In the genomic region with DNA sequence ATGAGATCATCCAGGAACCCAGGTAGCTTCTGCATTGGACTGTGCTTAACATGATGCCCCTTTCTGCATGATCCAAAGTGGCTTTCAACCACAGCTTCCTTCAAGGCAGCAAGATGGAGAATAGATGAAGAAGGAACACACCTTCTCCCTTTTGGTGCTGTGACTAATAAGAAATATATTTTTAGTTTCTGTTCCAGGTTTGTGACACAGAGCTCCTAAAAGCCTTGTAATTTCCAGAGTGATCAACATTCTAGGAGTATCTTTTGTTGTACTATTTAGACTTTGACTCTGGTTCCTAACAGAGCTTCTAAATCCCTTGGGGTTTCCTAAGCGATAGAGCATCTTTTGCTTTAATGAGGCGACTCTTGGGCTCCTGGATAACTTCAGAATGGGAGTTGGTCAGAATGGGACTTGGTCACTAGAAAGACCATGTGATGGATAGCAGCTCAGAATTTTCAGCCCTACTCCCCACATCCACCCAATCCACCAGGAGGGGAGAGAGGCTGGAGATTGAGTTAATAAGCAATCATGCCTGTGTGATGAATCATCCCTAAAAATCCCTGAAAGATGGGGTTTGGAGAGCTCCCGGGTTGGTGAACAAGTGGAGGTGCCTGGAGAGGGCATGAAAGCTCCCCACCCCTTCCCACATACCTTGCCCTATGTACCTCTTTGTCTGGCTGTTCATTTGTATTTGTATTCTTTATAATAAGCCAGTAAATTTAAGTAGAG, we compare ENCODE assay signal across 17 cellular contexts.
DNase-seq lines count a peak whose midpoint lies in the region; ATAC-seq and TF ChIP-seq lines count a peak whose summit lies in the region.
"Had no signal": no experiment of that assay in that cellular context is flagged by ENCODE, and none has a peak within 500 bp of the region (broad histone marks: within the 10 kb centered on the region; RNA-seq: fewer than 3 reads in every experiment).

No MANE protein-coding gene starts in this region.

- no peaks in the 10 kb centered on the region for H3K36me3 ChIP-seq in RWPE2 (ENCODE audit: low read depth)
- H3K36me3 ChIP-seq: esophagus squamous epithelium, thyroid gland had no signal

- no peaks in the 10 kb centered on the region for H3K9me3 Mint-ChIP-seq in activated CD8-positive, alpha-beta T cell treated with anti-CD3 and anti-CD28 coated beads for 36 hours
- H3K9me3 Mint-ChIP-seq in activated CD8-positive, alpha-beta T cell treated with anti-CD3 and anti-CD28 coated beads, Interleukin-2, amount 10 ng/mL, durations not matched to agents 7 days and 5 days (ENCODE audit: insufficient read depth): no peaks in the 10 kb centered on the region
- no peaks in the 10 kb centered on the region for H3K9me3 Mint-ChIP-seq in stimulated activated naive CD8-positive, alpha-beta T cell treated with anti-CD3 and anti-CD28 coated beads, Interleukin-15, amount 100 ng/mL, for 72 hours
- H3K9me3 Mint-ChIP-seq: activated naive CD8-positive, alpha-beta T cell treated with anti-CD3 and anti-CD28 coated beads, Interleukin-2, amount 10 ng/mL, durations not matched to agents 7 days and 5 days had no signal

- ATAC-seq in activated CD8-positive, alpha-beta T cell treated with anti-CD3 and anti-CD28 coated beads for 36 hours: no peak
- no peak for ATAC-seq in activated CD8-positive, alpha-beta T cell treated with anti-CD3 and anti-CD28 coated beads, Interleukin-2, amount 10 ng/mL, durations not matched to agents 7 days and 5 days
- peak; percentile 29; the same call in 2 of the 3 replicates for ATAC-seq in RWPE2 (ENCODE audit: low read depth)
- no peak for ATAC-seq in stimulated activated naive CD8-positive, alpha-beta T cell treated with anti-CD3 and anti-CD28 coated beads, Interleukin-15, amount 100 ng/mL, for 72 hours
- ATAC-seq in GM19467 (IDR thresholded peaks at IDR 0.05; ENCODE audit: unreplicated experiment): no peak
- ATAC-seq in GM18868 (IDR thresholded peaks at IDR 0.05; ENCODE audit: unreplicated experiment): no peak

- POLR2A ChIA-PET in activated CD8-positive, alpha-beta T cell treated with anti-CD3 and anti-CD28 coated beads for 36 hours (lab: Charles Lee): interaction anchor here (0.8 to 1.2 kb wide), 2 partner anchors 10 to 16 kb away, joined by 3 to 5 read pairs; no protein-coding TSS in a partner anchor
- POLR2A ChIA-PET in activated CD8-positive, alpha-beta T cell treated with anti-CD3 and anti-CD28 coated beads, Interleukin-2, amount 10 ng/mL, durations not matched to agents 7 days and 5 days (lab: Charles Lee): no interaction called here

- H3K4me1 ChIP-seq in RWPE2 (ENCODE audit: insufficient read depth, poor library complexity, severe bottlenecking): peaks cover 20% of the 10 kb centered on the region

- CTCF ChIA-PET in activated CD8-positive, alpha-beta T cell treated with anti-CD3 and anti-CD28 coated beads for 36 hours (lab: Charles Lee): interaction anchor here (1.2 kb wide), 1 partner anchor 8 kb away, joined by 3 read pairs; no protein-coding TSS in a partner anchor
- CTCF ChIA-PET in activated CD8-positive, alpha-beta T cell treated with anti-CD3 and anti-CD28 coated beads, Interleukin-2, amount 10 ng/mL, durations not matched to agents 7 days and 5 days (lab: Charles Lee): no interaction called here

- no peak overlapping the region for H3K4me3 Mint-ChIP-seq in activated CD8-positive, alpha-beta T cell treated with anti-CD3 and anti-CD28 coated beads for 36 hours
- H3K4me3 Mint-ChIP-seq in activated CD8-positive, alpha-beta T cell treated with anti-CD3 and anti-CD28 coated beads, Interleukin-2, amount 10 ng/mL, durations not matched to agents 7 days and 5 days: no peak overlapping the region
- peak overlapping the region; percentile 29 to 55 for H3K4me3 Mint-ChIP-seq in stimulated activated naive CD8-positive, alpha-beta T cell treated with anti-CD3 and anti-CD28 coated beads, Interleukin-15, amount 100 ng/mL, for 72 hours
- H3K4me3 Mint-ChIP-seq: activated naive CD8-positive, alpha-beta T cell treated with anti-CD3 and anti-CD28 coated beads, Interleukin-2, amount 10 ng/mL, durations not matched to agents 7 days and 5 days had no signal

- H3K27ac ChIP-seq in RWPE2 (ENCODE audit: poor library complexity, severe bottlenecking): peak overlapping the region; percentile 3
- H3K27ac ChIP-seq: esophagus squamous epithelium had no signal

- peak overlapping the region; percentile 66 for H3K27ac Mint-ChIP-seq in activated CD8-positive, alpha-beta T cell treated with anti-CD3 and anti-CD28 coated beads for 36 hours
- H3K27ac Mint-ChIP-seq in activated CD8-positive, alpha-beta T cell treated with anti-CD3 and anti-CD28 coated beads, Interleukin-2, amount 10 ng/mL, durations not matched to agents 7 days and 5 days: no peak overlapping the region
- no peak overlapping the region for H3K27ac Mint-ChIP-seq in stimulated activated naive CD8-positive, alpha-beta T cell treated with anti-CD3 and anti-CD28 coated beads, Interleukin-15, amount 100 ng/mL, for 72 hours
- H3K27ac Mint-ChIP-seq: activated naive CD8-positive, alpha-beta T cell treated with anti-CD3 and anti-CD28 coated beads, Interleukin-2, amount 10 ng/mL, durations not matched to agents 7 days and 5 days had no signal

- H3K9me3 ChIP-seq in RWPE2 (ENCODE audit: severe bottlenecking): no peaks in the 10 kb centered on the region
- H3K9me3 ChIP-seq: esophagus squamous epithelium, thyroid gland had no signal

- intact Hi-C loops in activated CD8-positive, alpha-beta T cell treated with anti-CD3 and anti-CD28 coated beads for 36 hours (cut with micrococcal nuclease): no loop called here
- intact Hi-C loops in head of caudate nucleus (cut with DNase I): no loop called here

- H3K27me3 Mint-ChIP-seq in activated CD8-positive, alpha-beta T cell treated with anti-CD3 and anti-CD28 coated beads for 36 hours: no peaks in the 10 kb centered on the region
- H3K27me3 Mint-ChIP-seq in activated CD8-positive, alpha-beta T cell treated with anti-CD3 and anti-CD28 coated beads, Interleukin-2, amount 10 ng/mL, durations not matched to agents 7 days and 5 days (ENCODE audit: low read depth): no peaks in the 10 kb centered on the region
- H3K27me3 Mint-ChIP-seq in stimulated activated naive CD8-positive, alpha-beta T cell treated with anti-CD3 and anti-CD28 coated beads, Interleukin-15, amount 100 ng/mL, for 72 hours: no peaks in the 10 kb centered on the region
- H3K27me3 Mint-ChIP-seq: activated naive CD8-positive, alpha-beta T cell treated with anti-CD3 and anti-CD28 coated beads, Interleukin-2, amount 10 ng/mL, durations not matched to agents 7 days and 5 days had no signal

- H3K4me1 Mint-ChIP-seq in activated CD8-positive, alpha-beta T cell treated with anti-CD3 and anti-CD28 coated beads for 36 hours (ENCODE audit: low read depth): peaks cover 23% of the 10 kb centered on the region
- H3K4me1 Mint-ChIP-seq in activated CD8-positive, alpha-beta T cell treated with anti-CD3 and anti-CD28 coated beads, Interleukin-2, amount 10 ng/mL, durations not matched to agents 7 days and 5 days (ENCODE audit: low read depth): peaks cover 4% of the 10 kb centered on the region
- peaks cover 40% of the 10 kb centered on the region for H3K4me1 Mint-ChIP-seq in stimulated activated naive CD8-positive, alpha-beta T cell treated with anti-CD3 and anti-CD28 coated beads, Interleukin-15, amount 100 ng/mL, for 72 hours

- no peak for DNase-seq in activated CD8-positive, alpha-beta T cell treated with anti-CD3 and anti-CD28 coated beads for 36 hours
- DNase-seq in activated CD8-positive, alpha-beta T cell treated with anti-CD3 and anti-CD28 coated beads, Interleukin-2, amount 10 ng/mL, durations not matched to agents 7 days and 5 days: no peak
- no peak for DNase-seq in RWPE2 (ENCODE audit: low spot score)
- peak; percentile 39 for DNase-seq in fibroblast of the aortic adventitia (ENCODE audit: low read depth)
- no peak for DNase-seq in stimulated activated naive CD8-positive, alpha-beta T cell treated with anti-CD3 and anti-CD28 coated beads, Interleukin-15, amount 100 ng/mL, for 72 hours
- DNase-seq in head of caudate nucleus: no peak
- DNase-seq: activated naive CD8-positive, alpha-beta T cell treated with anti-CD3 and anti-CD28 coated beads, Interleukin-2, amount 10 ng/mL, durations not matched to agents 7 days and 5 days; AML-193; DND-41; esophagus squamous epithelium; Kasumi-1; NCI-H1694 treated with DMSO at 0.1 percent for 48 hours; occipital lobe; SHP77 treated with DMSO at 0.1 percent for 48 hours; thyroid gland had no signal

- no peaks in the 10 kb centered on the region for H3K27me3 ChIP-seq in RWPE2 (ENCODE audit: insufficient read depth, poor library complexity, severe bottlenecking)
- H3K27me3 ChIP-seq: esophagus squamous epithelium, thyroid gland had no signal

- H3K36me3 Mint-ChIP-seq in activated CD8-positive, alpha-beta T cell treated with anti-CD3 and anti-CD28 coated beads for 36 hours (ENCODE audit: low read depth): no peaks in the 10 kb centered on the region
- no peaks in the 10 kb centered on the region for H3K36me3 Mint-ChIP-seq in activated CD8-positive, alpha-beta T cell treated with anti-CD3 and anti-CD28 coated beads, Interleukin-2, amount 10 ng/mL, durations not matched to agents 7 days and 5 days (ENCODE audit: low read depth)

- no peak for TF ChIP-seq CTCF in activated CD8-positive, alpha-beta T cell treated with anti-CD3 and anti-CD28 coated beads for 36 hours (IDR thresholded peaks at IDR 0.05)
- TF ChIP-seq CTCF in RWPE2 (IDR thresholded peaks at IDR 0.05; ENCODE audit: poor library complexity, severe bottlenecking): no peak
- peak; percentile 9 for TF ChIP-seq CTCF in fibroblast of the aortic adventitia (IDR thresholded peaks at IDR 0.05; ENCODE audit: insufficient read depth, low read length)

- H3K4me3 ChIP-seq in RWPE2 (ENCODE audit: severe bottlenecking) (no peak overlapping the region), fibroblast of the aortic adventitia (ENCODE audit: low read depth, low read length) (no peak overlapping the region)
- H3K4me3 ChIP-seq: esophagus squamous epithelium, thyroid gland had no signal

Comparison
In these comparisons a context has a peak if more than half of its experiments do, and no peak if none do; other contexts are left out.
1. H3K4me3 Mint-ChIP-seq: peak in stimulated activated naive CD8-positive, alpha-beta T cell treated with anti-CD3 and anti-CD28 coated beads, Interleukin-15, amount 100 ng/mL, for 72 hours (2 of 2); none in activated CD8-positive, alpha-beta T cell treated with anti-CD3 and anti-CD28 coated beads for 36 hours (single experiment) and activated CD8-positive, alpha-beta T cell treated with anti-CD3 and anti-CD28 coated beads, Interleukin-2, amount 10 ng/mL, durations not matched to agents 7 days and 5 days (single experiment).